ENCODE assay signal across 12 cellular contexts in genomic region chr1:170537798-170538503, GRCh38. TPM values are rescaled to one million over a fixed set of nuclear protein-coding genes. Genes with fewer than 3 reads are reported as not detected.
DNase-seq lines count a peak whose midpoint lies in the region; ATAC-seq and TF ChIP-seq lines count a peak whose summit lies in the region.
"Had no signal": no experiment of that assay in that cellular context is flagged by ENCODE, and none has a peak within 500 bp of the region (broad histone marks: within the 10 kb centered on the region; RNA-seq: fewer than 3 reads in every experiment).

No MANE protein-coding gene starts in this region.

- no peak overlapping the region for H3K4me3 Mint-ChIP-seq in immature natural killer cell
- no peak overlapping the region for H3K4me3 Mint-ChIP-seq in naive thymus-derived CD4-positive, alpha-beta T cell
- H3K4me3 Mint-ChIP-seq: activated CD4-positive, alpha-beta memory T cell treated with anti-CD3 and anti-CD28 coated beads, Interleukin-2, amount 10 ng/mL, durations not matched to agents 7 days and 5 days had no signal

- intact Hi-C loops in naive thymus-derived CD4-positive, alpha-beta T cell (cut with micrococcal nuclease): no loop called here

- H3K9ac ChIP-seq in adipocyte (ENCODE audit: low read length): peak overlapping the region; percentile 87

- H3K36me3 ChIP-seq in HEK293 (ENCODE audit: control insufficient read depth in 2 of 2, insufficient read depth in 1 of 2, low read length in 2 of 2) (peaks cover 21 to 34% of the 10 kb centered on the region in 2 experiments), adipocyte (ENCODE audit: control insufficient read depth, insufficient read depth, low read length, severe bottlenecking) (peaks cover 37% of the 10 kb centered on the region)
- peaks cover 0 to 20% (median 3%) of the 10 kb centered on the region in 3 experiments for H3K36me3 ChIP-seq in naive thymus-derived CD4-positive, alpha-beta T cell (ENCODE audit: control insufficient read depth in 2 of 3, insufficient read depth in 3 of 3, low read length in 3 of 3)
- H3K36me3 ChIP-seq: colonic mucosa had no signal

- ATAC-seq in GM18858 (IDR thresholded peaks at IDR 0.05; ENCODE audit: unreplicated experiment): no peak
- ATAC-seq in naive thymus-derived CD4-positive, alpha-beta T cell: no peak

- CTCF ChIA-PET in HEK293 (lab: Yijun Ruan, JAX): interaction anchor here (1.0 kb wide), 1 partner anchor 729 kb away, joined by 3 read pairs; no protein-coding TSS in a partner anchor
- CTCF ChIA-PET in naive thymus-derived CD4-positive, alpha-beta T cell (lab: Charles Lee): no interaction called here

- H3K4me1 Mint-ChIP-seq in immature natural killer cell: peaks cover 0 to 12% of the 10 kb centered on the region in 2 donors
- peaks cover 11 to 35% (median 26%) of the 10 kb centered on the region in 7 donors for H3K4me1 Mint-ChIP-seq in naive thymus-derived CD4-positive, alpha-beta T cell

- POLR2A ChIA-PET in HEK293 (lab: Yijun Ruan, JAX): no interaction called here
- POLR2A ChIA-PET in naive thymus-derived CD4-positive, alpha-beta T cell (lab: Charles Lee): no interaction called here

- peaks cover 33 to 40% (median 34%) of the 10 kb centered on the region in 3 donors for H3K36me3 Mint-ChIP-seq in immature natural killer cell
- H3K36me3 Mint-ChIP-seq in naive thymus-derived CD4-positive, alpha-beta T cell: peaks cover 7 to 50% (median 35%) of the 10 kb centered on the region in 5 donors

- H3K27me3 Mint-ChIP-seq in immature natural killer cell (ENCODE audit: low read depth in 3 of 3): peaks cover 0 to 1% (median 0%) of the 10 kb centered on the region in 3 donors
- H3K27me3 Mint-ChIP-seq in naive thymus-derived CD4-positive, alpha-beta T cell: no peaks in the 10 kb centered on the region
- H3K27me3 Mint-ChIP-seq: activated CD4-positive, alpha-beta memory T cell treated with anti-CD3 and anti-CD28 coated beads, Interleukin-2, amount 10 ng/mL, durations not matched to agents 7 days and 5 days had no signal

- DNase-seq in adipocyte (ENCODE audit: low read depth): peak; percentile 81
- DNase-seq in glomerular visceral epithelial cell (ENCODE audit: extremely low spot score): peak; percentile 34
- DNase-seq in renal cortical epithelial cell (ENCODE audit: low read depth): peak; percentile 30
- no peak for DNase-seq in SHP77 treated with DMSO at 0.1 percent for 48 hours (lab: John Stamatoyannopoulos, UW)
- DNase-seq in immature natural killer cell: no peak
- no peak for DNase-seq in naive thymus-derived CD4-positive, alpha-beta T cell
- DNase-seq: activated CD4-positive, alpha-beta memory T cell treated with anti-CD3 and anti-CD28 coated beads, Interleukin-2, amount 10 ng/mL, durations not matched to agents 7 days and 5 days; colonic mucosa; T-helper 9 cell; transverse colon had no signal

- no peak for TF ChIP-seq CTCF in HEK293 (tag by site-specific recombination; IDR thresholded peaks at IDR 0.05)

- no peak overlapping the region for H3K27ac Mint-ChIP-seq in immature natural killer cell
- no peak overlapping the region for H3K27ac Mint-ChIP-seq in naive thymus-derived CD4-positive, alpha-beta T cell
- H3K27ac Mint-ChIP-seq: activated CD4-positive, alpha-beta memory T cell treated with anti-CD3 and anti-CD28 coated beads, Interleukin-2, amount 10 ng/mL, durations not matched to agents 7 days and 5 days had no signal

- no peaks in the 10 kb centered on the region for H3K9me3 Mint-ChIP-seq in immature natural killer cell
- H3K9me3 Mint-ChIP-seq in naive thymus-derived CD4-positive, alpha-beta T cell: no peaks in the 10 kb centered on the region
- H3K9me3 Mint-ChIP-seq: activated CD4-positive, alpha-beta memory T cell treated with anti-CD3 and anti-CD28 coated beads, Interleukin-2, amount 10 ng/mL, durations not matched to agents 7 days and 5 days had no signal

- H3K27me3 ChIP-seq in adipocyte (replicated peaks; ENCODE audit: control insufficient read depth, insufficient read depth, low read length): no peaks in the 10 kb centered on the region
- no peaks in the 10 kb centered on the region for H3K27me3 ChIP-seq in naive thymus-derived CD4-positive, alpha-beta T cell (ENCODE audit: control insufficient read depth in 2 of 2, insufficient read depth in 2 of 2, low read length in 2 of 2)
- H3K27me3 ChIP-seq: colonic mucosa, transverse colon had no signal

- H3K9me3 ChIP-seq in HEK293 (ENCODE audit: control insufficient read depth, insufficient read depth, low read depth, low read length): no peaks in the 10 kb centered on the region
- H3K9me3 ChIP-seq in adipocyte (ENCODE audit: control insufficient read depth, low read length): no peaks in the 10 kb centered on the region
- H3K9me3 ChIP-seq in naive thymus-derived CD4-positive, alpha-beta T cell (ENCODE audit: control insufficient read depth in 2 of 3, low read length in 3 of 3): no peaks in the 10 kb centered on the region
- H3K9me3 ChIP-seq: colonic mucosa, transverse colon had no signal

- H3K4me1 ChIP-seq in HEK293 (ENCODE audit: control insufficient read depth, insufficient read depth, low read length) (no peaks in the 10 kb centered on the region), adipocyte (ENCODE audit: control insufficient read depth, insufficient read depth, low read length) (peaks cover 55% of the 10 kb centered on the region)
- H3K4me1 ChIP-seq in naive thymus-derived CD4-positive, alpha-beta T cell (ENCODE audit: control insufficient read depth in 2 of 2, insufficient read depth in 2 of 2, low read length in 2 of 2): peaks cover 4 to 7% of the 10 kb centered on the region in 2 donors

- H3K4me3 ChIP-seq in HEK293 (ENCODE audit: low read depth, low read length) (no peak overlapping the region), adipocyte (ENCODE audit: low read length) (peak overlapping the region; percentile 79)
- H3K4me3 ChIP-seq in naive thymus-derived CD4-positive, alpha-beta T cell (ENCODE audit: low read length): no peak overlapping the region
- H3K4me3 ChIP-seq: colonic mucosa, transverse colon had no signal

- no peak overlapping the region for H3K27ac ChIP-seq in HEK293 (ENCODE audit: extremely low read depth, low read depth, low read length)
- H3K27ac ChIP-seq in naive thymus-derived CD4-positive, alpha-beta T cell (ENCODE audit: low read depth, low read length): no peak overlapping the region
- H3K27ac ChIP-seq: colonic mucosa, transverse colon had no signal

TF ChIP-seq in HEK293, 187 proteins besides CTCF, POLR2A, EP300 and RAD21:
- TF ChIP-seq ZNF664 (tag by site-specific recombination; IDR thresholded peaks at IDR 0.05) (peak; percentile 7; the same call in 1 of the 2 replicates), FEZF1 (tag by site-specific recombination; IDR thresholded peaks at IDR 0.05) (no peak)

RNA-seq across cellular contexts. Expression of gene GORAB, which starts 6.0 kb away (rescaled TPM):
- 9.7 and 16.3 TPM in 2 replicates for total RNA-seq in renal cortical epithelial cell
- 1 to 10 TPM; 1.3 to 3.6 (median 2.6) TPM for polyA plus RNA-seq in immature natural killer cell
- total RNA-seq in naive thymus-derived CD4-positive, alpha-beta T cell: 10 to 100 TPM; 10.9 to 25.3 (median 22.7) TPM
- polyA plus RNA-seq in naive thymus-derived CD4-positive, alpha-beta T cell: 1 to 10 TPM; 4.6 to 6.7 TPM

Comparison
In these comparisons a context has a peak if more than half of its experiments do, and no peak if none do; other contexts are left out.
1. DNase-seq: peak in adipocyte (single experiment), glomerular visceral epithelial cell (single experiment) and renal cortical epithelial cell (single experiment); none in SHP77 treated with DMSO at 0.1 percent for 48 hours (single experiment), immature natural killer cell (0 of 3) and naive thymus-derived CD4-positive, alpha-beta T cell (0 of 9).